Comparison of ENCODE assay signal across 8 cellular contexts in genomic region chr4:15396157-15396800, GRCh38. TPM values are rescaled to one million over a fixed set of nuclear protein-coding genes. Genes with fewer than 3 reads are reported as not detected.
A peak's percentile ranks its signal among the peaks of the same experiment; 100 is the strongest.
DNase-seq lines count a peak whose midpoint lies in the region; ATAC-seq and TF ChIP-seq lines count a peak whose summit lies in the region.

No MANE protein-coding gene starts in this region.

- no TSS peak for BruUV-seq in A673 (replicated peaks; lab: Mats Ljungman, UMichigan)

- no peak overlapping the region for H3K4me3 ChIP-seq in A673 (ENCODE audit: low read depth, low read length, poor library complexity, severe bottlenecking)

- no peak overlapping the region for H3K27ac ChIP-seq in A673 (ENCODE audit: low read depth, low read length, poor library complexity, severe bottlenecking)

- peaks cover 25% of the 10 kb centered on the region for H3K4me1 ChIP-seq in A673 (ENCODE audit: insufficient read depth, low read length, poor library complexity, severe bottlenecking)

- H3K27me3 ChIP-seq in A673 (replicated peaks; ENCODE audit: insufficient read depth, low read depth, low read length, poor library complexity), result no peaks in the 10 kb centered on the region

- POLR2A ChIA-PET in A673 (lab: Charles Lee; ENCODE audit: low non-redundant PET), result no interaction called here

- no peaks in the 10 kb centered on the region for H3K9me3 ChIP-seq in A673 (ENCODE audit: low read depth, low read length, poor library complexity, severe bottlenecking)

- peak; percentile 85 for ATAC-seq in HG02678 (IDR thresholded peaks at IDR 0.05; ENCODE audit: unreplicated experiment)

- TF ChIP-seq CTCF in A673 (conservative IDR thresholded peaks at IDR 0.05; ENCODE audit: low read depth, low read length) (peak; percentile 85), GM13976 (IDR thresholded peaks at IDR 0.05; ENCODE audit: borderline replicate concordance, control extremely low read depth, extremely low read depth, insufficient read depth, missing control alignments) (peak; percentile 61)

- in situ Hi-C loops in GM13976 (cut with MboI; ENCODE audit: low sequenced_read_pairs, unreplicated experiment), result loop anchor here (10.0 kb wide), 1 partner anchor 161 kb away; no protein-coding TSS in a partner anchor

- intact Hi-C loops in A673 (cut with micrococcal nuclease; ENCODE audit: unreplicated experiment), result loop anchor here (2.0 kb wide), 1 partner anchor 157 kb away; no protein-coding TSS in a partner anchor

- DNase-seq in A673 (ENCODE audit: low spot score), result peak; percentile 72
- peak; percentile 40 for DNase-seq in GM13976 (ENCODE audit: low spot score)
- DNase-seq in NCI-H1092 (lab: John Stamatoyannopoulos, UW), result peak; percentile 16
- peak; percentile 52 for DNase-seq in activated CD4-positive, CD25-positive, alpha-beta regulatory T cell treated with anti-CD3 and anti-CD28 coated beads, Interleukin-2, amount 50 U/mL, for 72 hours
- DNase-seq in dermis blood vessel endothelial cell, result peak; percentile 68
- peak; percentile 18 for DNase-seq in midbrain (lab: John Stamatoyannopoulos, UW)
- DNase-seq in superior temporal gyrus (ENCODE audit: extremely low spot score), result peak; percentile 57

- no peaks in the 10 kb centered on the region for H3K36me3 ChIP-seq in A673 (ENCODE audit: insufficient read depth, low read length, poor library complexity, severe bottlenecking)

- CTCF ChIA-PET in A673 (lab: Charles Lee), result interaction anchor here (0.5 to 1.1 kb wide), 9 partner anchors 11 to 378 kb away, joined by 3 to 4 read pairs (median 3); no protein-coding TSS in a partner anchor

RNA-seq across cellular contexts. Expression of gene C1QTNF7, which starts 31.6 kb away (rescaled TPM):
- total RNA-seq in A673 (2021) (0.21 TPM in 1 of 2 replicates, not detected in the other), dermis blood vessel endothelial cell (not detected in 2 replicates)

Comparison
In these comparisons a context has a peak if more than half of its experiments do, and no peak if none do; other contexts are left out.
1. DNase-seq: peak in every context shown above with its lines; median percentile 72 in A673; 68 in dermis blood vessel endothelial cell; 57 in superior temporal gyrus; 52 in activated CD4-positive, CD25-positive, alpha-beta regulatory T cell treated with anti-CD3 and anti-CD28 coated beads, Interleukin-2, amount 50 U/mL, for 72 hours; 40 in GM13976; 18 in midbrain; 16 in NCI-H1092.